In genomic region chr17:61364463-61364846, GRCh38 we compare ENCODE assay signal across 29 cellular contexts. TPM values are rescaled to one million over a fixed set of nuclear protein-coding genes. Genes with fewer than 3 reads are reported as not detected.
"Had no signal": no experiment of that assay in that cellular context is flagged by ENCODE, and none has a peak within 500 bp of the region (broad histone marks: within the 10 kb centered on the region; RNA-seq: fewer than 3 reads in every experiment).

No MANE protein-coding gene starts in this region.

- H3K9me3 ChIP-seq: colonic mucosa, esophagus muscularis mucosa, esophagus squamous epithelium, gastrocnemius medialis, gastroesophageal sphincter, heart left ventricle, heart right ventricle had no signal

- ATAC-seq: effector memory CD8-positive, alpha-beta T cell; esophagus mucosa; foreskin keratinocyte; gastrocnemius medialis; gastroesophageal sphincter; heart left ventricle; heart right ventricle had no signal

- H3K4me1 ChIP-seq: colonic mucosa, gastrocnemius medialis had no signal

- H3K27ac ChIP-seq: colonic mucosa, coronary artery, dorsolateral prefrontal cortex, epithelial cell of prostate, esophagus muscularis mucosa, esophagus squamous epithelium, foreskin keratinocyte, gastrocnemius medialis, gastroesophageal sphincter, heart left ventricle, heart right ventricle had no signal

- H3K4me3 ChIP-seq: colonic mucosa, coronary artery, dorsolateral prefrontal cortex, esophagus muscularis mucosa, esophagus squamous epithelium, gastrocnemius medialis, gastroesophageal sphincter, heart left ventricle, heart right ventricle had no signal

- H3K27me3 ChIP-seq: colonic mucosa, dorsolateral prefrontal cortex, esophagus muscularis mucosa, esophagus squamous epithelium, foreskin keratinocyte, gastrocnemius medialis, gastroesophageal sphincter had no signal

- DNase-seq: colonic mucosa; cortex of kidney; dermis blood vessel endothelial cell; dorsolateral prefrontal cortex; effector CD4-positive, alpha-beta T cell; effector CD8-positive, alpha-beta T cell; effector memory CD4-positive, alpha-beta T cell; effector memory CD8-positive, alpha-beta T cell; endodermal cell; erythroblast; esophagus squamous epithelium; foreskin fibroblast; foreskin keratinocyte; foreskin melanocyte; gastrocnemius medialis; glutamatergic neuron; head of caudate nucleus; heart left ventricle; heart right ventricle had no signal

- FAIRE-seq: colon, endometrium, endothelial cell of umbilical vein, frontal cortex had no signal

- H3K36me3 ChIP-seq: colonic mucosa, gastrocnemius medialis, heart left ventricle, heart right ventricle had no signal

RNA-seq across cellular contexts. Expression of gene TBX2, which starts 35.2 kb away (rescaled TPM):
- total RNA-seq: dermis microvascular lymphatic vessel endothelial cell, endothelial cell of umbilical vein, foreskin keratinocyte had no signal
- polyA plus RNA-seq: endothelial cell of umbilical vein, foreskin keratinocyte had no signal
